In the genomic region with DNA sequence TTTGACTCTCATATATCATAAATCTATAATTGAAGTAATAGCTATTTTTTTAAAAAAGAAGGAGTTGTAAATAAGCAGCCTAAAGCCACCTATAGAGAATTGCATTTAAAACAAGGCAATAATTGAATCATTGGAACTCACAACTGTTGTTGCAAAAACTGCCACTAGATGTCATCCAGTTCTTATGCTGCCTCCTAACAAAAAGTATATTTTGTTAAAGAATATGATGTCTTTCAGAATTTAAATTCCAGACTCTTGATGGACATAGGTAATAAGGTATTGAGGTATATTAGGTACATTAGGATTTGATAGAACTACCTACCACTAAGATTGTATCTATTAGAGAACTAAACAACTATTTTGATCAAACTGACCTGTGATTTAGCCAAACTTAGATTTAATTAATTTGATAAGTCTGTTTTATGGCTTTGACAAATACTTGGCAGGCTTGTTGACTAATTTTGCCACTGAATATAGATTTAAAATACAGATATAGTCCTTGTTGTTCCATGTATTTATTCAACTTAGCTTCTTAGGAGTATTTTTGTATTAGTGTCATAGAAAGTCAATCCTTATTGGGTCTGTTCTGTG, we compare ENCODE assay signal across 8 cellular contexts.
DNase-seq lines count a peak whose midpoint lies in the region; ATAC-seq and TF ChIP-seq lines count a peak whose summit lies in the region.

No MANE protein-coding gene starts in this region.

- H3K9me3 ChIP-seq in WERI-Rb-1 (ENCODE audit: severe bottlenecking), result no peaks in the 10 kb centered on the region

- no peaks in the 10 kb centered on the region for H3K36me3 ChIP-seq in WERI-Rb-1

- peak; percentile 3 for DNase-seq in Caki2 (ENCODE audit: low read depth)
- DNase-seq in WERI-Rb-1, result no peak
- no peak for DNase-seq in left lobe of liver (ENCODE audit: low spot score)
- no peak for DNase-seq in COLO668 (lab: John Stamatoyannopoulos, UW; ENCODE audit: unreplicated experiment)
- DNase-seq in naive thymus-derived CD8-positive, alpha-beta T cell, result no peak

- peaks cover 0 to 5% (median 0%) of the 10 kb centered on the region in 9 donors for H3K9me3 Mint-ChIP-seq in naive thymus-derived CD8-positive, alpha-beta T cell

- ATAC-seq in HG02623 (IDR thresholded peaks at IDR 0.05; ENCODE audit: unreplicated experiment) (peak; percentile 45), left lobe of liver (peak; percentile 52), GM19035 (IDR thresholded peaks at IDR 0.05; ENCODE audit: unreplicated experiment) (no peak), HG03571 (IDR thresholded peaks at IDR 0.05; ENCODE audit: unreplicated experiment) (no peak)
- no peak for ATAC-seq in naive thymus-derived CD8-positive, alpha-beta T cell

- no peak overlapping the region for H3K27ac Mint-ChIP-seq in naive thymus-derived CD8-positive, alpha-beta T cell

- H3K4me3 Mint-ChIP-seq in naive thymus-derived CD8-positive, alpha-beta T cell, result no peak overlapping the region

- H3K27ac ChIP-seq in WERI-Rb-1, result no peak overlapping the region

- H3K4me3 ChIP-seq in WERI-Rb-1 (ENCODE audit: low read depth, low read length), result no peak overlapping the region

- peak; percentile 44; the same call in 1 of the 2 replicates for TF ChIP-seq CTCF in WERI-Rb-1 (IDR thresholded peaks at IDR 0.05; ENCODE audit: low read depth, low read length)

- no peaks in the 10 kb centered on the region for H3K27me3 Mint-ChIP-seq in naive thymus-derived CD8-positive, alpha-beta T cell

- POLR2A ChIA-PET in naive thymus-derived CD8-positive, alpha-beta T cell (lab: Charles Lee), result no interaction called here

- H3K27me3 ChIP-seq in WERI-Rb-1 (ENCODE audit: insufficient read depth, low read depth, severe bottlenecking), result no peaks in the 10 kb centered on the region

- no peaks in the 10 kb centered on the region for H3K4me1 Mint-ChIP-seq in naive thymus-derived CD8-positive, alpha-beta T cell

- in situ Hi-C loops in Caki2 (cut with HindIII; ENCODE audit: low pct_unique_long_range_greater_than_20kb, low sequenced_read_pairs), result no loop called here

- no peaks in the 10 kb centered on the region for H3K36me3 Mint-ChIP-seq in naive thymus-derived CD8-positive, alpha-beta T cell

Comparison
In these comparisons a context has a peak if more than half of its experiments do, and no peak if none do; other contexts are left out.
1. ATAC-seq: peak in HG02623 (single experiment) and left lobe of liver (single experiment); none in GM19035 (single experiment), naive thymus-derived CD8-positive, alpha-beta T cell (0 of 2) and HG03571 (single experiment).